Comparison of ENCODE assay signal across 1 cellular context in the genomic region with DNA sequence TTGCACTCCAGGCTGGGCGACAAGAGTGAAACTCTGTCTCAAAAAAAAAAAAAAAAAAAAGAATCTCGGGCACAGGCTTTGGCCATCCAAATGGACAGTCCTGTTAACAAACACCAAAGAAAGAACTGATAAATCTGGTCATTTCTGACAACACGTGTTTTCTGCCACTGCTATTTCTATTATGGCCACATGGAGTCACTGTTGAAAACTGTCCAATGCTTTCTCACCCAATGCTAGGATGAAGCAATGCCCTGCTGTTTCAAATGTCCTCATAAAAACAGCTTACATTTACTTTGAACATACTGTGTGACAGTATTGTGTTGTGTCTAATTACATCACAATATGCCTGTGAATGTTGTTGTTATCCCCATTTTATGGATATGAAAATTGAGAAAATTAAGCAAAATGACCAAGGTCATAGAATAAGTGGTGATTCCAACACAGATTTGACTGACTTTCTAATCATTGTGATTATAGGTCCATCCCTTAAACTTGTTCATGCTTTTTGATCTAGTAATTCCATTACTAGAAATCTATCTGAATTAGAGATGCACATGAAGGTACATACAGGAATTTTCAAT.
TF ChIP-seq lines count a peak whose summit lies in the region.

No MANE protein-coding gene starts in this region.

TF ChIP-seq in HCT116, 20 proteins besides CTCF, POLR2A, EP300 and RAD21 (continued from another document):
- TF ChIP-seq, protein P1, sequence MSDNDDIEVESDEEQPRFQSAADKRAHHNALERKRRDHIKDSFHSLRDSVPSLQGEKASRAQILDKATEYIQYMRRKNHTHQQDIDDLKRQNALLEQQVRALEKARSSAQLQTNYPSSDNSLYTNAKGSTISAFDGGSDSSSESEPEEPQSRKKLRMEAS (IDR thresholded peaks at IDR 0.05), result peak; percentile 82
